10 cellular contexts compared by ENCODE assay signal in the genomic region with DNA sequence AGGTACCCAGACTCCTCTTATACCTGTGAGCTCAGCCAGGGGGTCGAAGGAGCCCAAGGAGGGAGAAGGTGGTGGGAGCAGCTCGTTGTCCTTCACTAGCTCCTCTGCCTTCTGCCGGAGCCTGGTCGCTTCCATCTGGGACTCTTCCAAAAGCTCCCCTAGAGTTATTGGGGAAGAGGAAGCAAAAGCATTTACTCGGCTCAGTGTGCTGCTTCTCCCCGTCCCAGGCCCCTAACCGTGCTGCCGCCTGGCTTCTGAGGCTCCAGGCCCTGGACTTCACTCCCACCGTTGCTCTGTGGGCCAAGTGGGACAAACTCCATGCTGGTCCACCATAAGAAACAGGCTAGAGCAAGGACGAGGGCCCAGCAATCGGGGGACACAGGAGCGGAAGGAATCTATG. TPM values are rescaled to one million over a fixed set of nuclear protein-coding genes. Genes with fewer than 3 reads are reported as not detected.
DNase-seq lines count a peak whose midpoint lies in the region; ATAC-seq, FAIRE-seq and TF ChIP-seq lines count a peak whose summit lies in the region.
"Had no signal": no experiment of that assay in that cellular context is flagged by ENCODE, and none has a peak within 500 bp of the region (broad histone marks: within the 10 kb centered on the region; RNA-seq: fewer than 3 reads in every experiment).

No MANE protein-coding gene starts in this region.

- DNase-seq in CD14-positive monocyte (ENCODE audit: low spot score) (no peak), Peyer's patch (no peak), endothelial cell of umbilical vein (ENCODE audit: low read depth, low spot score) (no peak), trophoblast cell (no peak), NCI-H748 treated with DMSO at 0.1 percent for 48 hours (lab: John Stamatoyannopoulos, UW) (no peak), RCC 7860 (ENCODE audit: low spot score) (no peak), NCI-H187 (lab: John Stamatoyannopoulos, UW) (no peak)
- DNase-seq: NCI-H1436, T-helper 1 cell had no signal

- H3K36me3 Mint-ChIP-seq in CD14-positive monocyte = peaks cover 64 to 79% of the 10 kb centered on the region in 2 donors

- dilution Hi-C loops in endothelial cell of umbilical vein (cut with MboI; ENCODE audit: extremely low pct_ligation_motif_present, low sequenced_read_pairs) = no loop called here

- peak overlapping the region; percentile 90 to 99 (median 92) for H3K27ac Mint-ChIP-seq in CD14-positive monocyte

- no peaks in the 10 kb centered on the region for H4K20me1 ChIP-seq in endothelial cell of umbilical vein (replicated peaks; ENCODE audit: control insufficient read depth, extremely low read depth, insufficient read depth, low read length)

- TF ChIP-seq CTCF in CD14-positive monocyte (IDR thresholded peaks at IDR 0.05) (no peak), Peyer's patch (IDR thresholded peaks at IDR 0.05) (no peak), endothelial cell of umbilical vein (IDR thresholded peaks at IDR 0.05; ENCODE audit: extremely low read depth in 1 of 2, insufficient read depth in 1 of 2, low read depth in 1 of 2, low read length in 2 of 2) (no peak)

- intact Hi-C loops in CD14-positive monocyte (cut with micrococcal nuclease) (no loop called here), endothelial cell of umbilical vein (cut with micrococcal nuclease) (loop anchor here (1.0 kb wide), 1 partner anchor 18 kb away; the partner anchor contains the start of gene TNIP1)

- H3K27me3 Mint-ChIP-seq in CD14-positive monocyte (ENCODE audit: low read depth in 3 of 3) = peaks cover 0 to 4% (median 0%) of the 10 kb centered on the region in 3 donors

- H3K36me3 ChIP-seq in Peyer's patch = peaks cover 0 to 62% (median 0%) of the 10 kb centered on the region in 3 donors
- peaks cover 3 to 24% of the 10 kb centered on the region in 2 experiments for H3K36me3 ChIP-seq in endothelial cell of umbilical vein (ENCODE audit: control insufficient read depth in 2 of 2, extremely low read depth in 1 of 2, insufficient read depth in 2 of 2, low read length in 2 of 2)
- H3K36me3 ChIP-seq in trophoblast cell (ENCODE audit: control insufficient read depth in 1 of 2, insufficient read depth in 2 of 2, low read length in 2 of 2) = peaks cover 28 to 41% of the 10 kb centered on the region in 2 experiments

- H3K4me3 ChIP-seq in Peyer's patch (no peak overlapping the region), endothelial cell of umbilical vein (replicated peaks in 1 of 3; ENCODE audit: insufficient read depth in 1 of 3, low read depth in 1 of 3, low read length in 3 of 3) (no peak overlapping the region), trophoblast cell (ENCODE audit: low read depth, low read length) (no peak overlapping the region)

- H3K4me3 Mint-ChIP-seq in CD14-positive monocyte = peak overlapping the region; percentile 48 to 81

- H3K4me1 ChIP-seq in Peyer's patch = peaks cover 10 to 67% (median 29%) of the 10 kb centered on the region in 4 donors
- peaks cover 28% of the 10 kb centered on the region for H3K4me1 ChIP-seq in endothelial cell of umbilical vein (ENCODE audit: control insufficient read depth, extremely low read depth, insufficient read depth, low read length)
- H3K4me1 ChIP-seq in trophoblast cell (ENCODE audit: control insufficient read depth in 1 of 2, insufficient read depth in 2 of 2, low read length in 2 of 2) = peaks cover 17 to 29% of the 10 kb centered on the region in 2 experiments

- no TSS peak for BruUV-seq in endothelial cell of umbilical vein (replicated peaks; lab: Mats Ljungman, UMichigan)

- peak overlapping the region; percentile 38 for H4K8ac ChIP-seq in trophoblast cell (ENCODE audit: low read depth, low read length)

- POLR2A ChIA-PET in endothelial cell of umbilical vein (lab: Charles Lee) = no interaction called here

- H3K79me1 ChIP-seq in trophoblast cell (ENCODE audit: low read length) = peaks cover 11% of the 10 kb centered on the region

- no peaks in the 10 kb centered on the region for H3K9me1 ChIP-seq in endothelial cell of umbilical vein (replicated peaks; ENCODE audit: control insufficient read depth, extremely low read depth, insufficient read depth, low read length)

- H3K9me3 ChIP-seq in Peyer's patch (no peaks in the 10 kb centered on the region), endothelial cell of umbilical vein (replicated peaks; ENCODE audit: control insufficient read depth, insufficient read depth, low read length) (no peaks in the 10 kb centered on the region), trophoblast cell (ENCODE audit: insufficient read depth, low read depth, low read length) (peaks cover 5% of the 10 kb centered on the region)

- H3K9me3 Mint-ChIP-seq in CD14-positive monocyte = no peaks in the 10 kb centered on the region

- peak overlapping the region; percentile 33 for H2BK12ac ChIP-seq in trophoblast cell (ENCODE audit: low read length)

- TF ChIP-seq POLR2A in Peyer's patch (IDR thresholded peaks at IDR 0.05) (no peak), endothelial cell of umbilical vein (IDR thresholded peaks at IDR 0.05; ENCODE audit: low read depth, low read length) (no peak)

- H3K4me2 ChIP-seq in endothelial cell of umbilical vein (ENCODE audit: insufficient read depth, low read length) (peak overlapping the region; percentile 30), trophoblast cell (ENCODE audit: low read length) (no peak overlapping the region)

- H3K27ac ChIP-seq in Peyer's patch (peak overlapping the region; percentile 5 to 91 (median 70)), endothelial cell of umbilical vein (ENCODE audit: insufficient read depth, low read depth, low read length) (peak overlapping the region; percentile 86), trophoblast cell (ENCODE audit: low read depth, low read length) (no peak overlapping the region)

- H3K9ac ChIP-seq in endothelial cell of umbilical vein (replicated peaks; ENCODE audit: extremely low read depth, insufficient read depth, low read length) (peak overlapping the region; percentile 28), trophoblast cell (ENCODE audit: low read length) (no peak overlapping the region)

- WGBS in trophoblast cell (ENCODE audit: extremely low coverage, insufficient coverage, insufficient read length) = no CpG with 5 or more reads among the region's 12 CpGs

- FAIRE-seq in endothelial cell of umbilical vein (lab: Jason Lieb, UNC) = no peak
- no peak for FAIRE-seq in RCC 7860 (lab: Jason Lieb, UNC)

- peak overlapping the region; percentile 28 for H3K14ac ChIP-seq in trophoblast cell (ENCODE audit: low read length)

- peak overlapping the region; percentile 55 for H2BK120ac ChIP-seq in trophoblast cell (ENCODE audit: insufficient read depth, low read length, poor library complexity)

- no peak overlapping the region for H3K23ac ChIP-seq in trophoblast cell (ENCODE audit: low read length)

- H2BK5ac ChIP-seq in trophoblast cell (ENCODE audit: low read depth, low read length, poor library complexity) = peak overlapping the region; percentile 69

- H3K27me3 ChIP-seq in Peyer's patch (no peaks in the 10 kb centered on the region), endothelial cell of umbilical vein (ENCODE audit: control insufficient read depth in 2 of 2, insufficient read depth in 2 of 2, low read length in 2 of 2) (no peaks in the 10 kb centered on the region), trophoblast cell (ENCODE audit: insufficient read depth, low read length) (no peaks in the 10 kb centered on the region)

- CTCF ChIA-PET in endothelial cell of umbilical vein (lab: Charles Lee) = interaction anchor here (0.9 to 7.5 kb wide), 6 partner anchors 12 to 101 kb away, joined by 3 to 46 read pairs (median 5); no protein-coding TSS in a partner anchor

- H3K4ac ChIP-seq in trophoblast cell (ENCODE audit: low read depth, low read length) = peak overlapping the region; percentile 9

- peak overlapping the region; percentile 55 for H3K18ac ChIP-seq in trophoblast cell (ENCODE audit: low read length)

- H3K79me2 ChIP-seq in endothelial cell of umbilical vein (ENCODE audit: control insufficient read depth, insufficient read depth, low read length) (peaks cover 9% of the 10 kb centered on the region), trophoblast cell (ENCODE audit: control insufficient read depth, insufficient read depth, low read length, poor library complexity) (no peaks in the 10 kb centered on the region)

- H4K91ac ChIP-seq in trophoblast cell (ENCODE audit: low read depth, low read length) = peak overlapping the region; percentile 84

- H2AK5ac ChIP-seq in trophoblast cell (ENCODE audit: low read length) = peak overlapping the region; percentile 27

- no peak for ATAC-seq in HG02763 (IDR thresholded peaks at IDR 0.05; ENCODE audit: unreplicated experiment)

- H4K12ac ChIP-seq in trophoblast cell (ENCODE audit: low read depth, low read length) = no peak overlapping the region

- peaks cover 97% of the 10 kb centered on the region for H3K4me1 Mint-ChIP-seq in CD14-positive monocyte

- no peak overlapping the region for H2AFZ ChIP-seq in endothelial cell of umbilical vein (ENCODE audit: low read depth, low read length)
- no peak overlapping the region for H2AFZ ChIP-seq in trophoblast cell (ENCODE audit: insufficient read depth, low read length, poor library complexity)

TF ChIP-seq in endothelial cell of umbilical vein, 7 proteins besides CTCF, POLR2A, EP300 and RAD21 (continues in another document):
- TF ChIP-seq EZH2 (IDR thresholded peaks at IDR 0.05; ENCODE audit: borderline replicate concordance, low read depth, low read length, severe bottlenecking) = no peak

RNA-seq across cellular contexts. Expression of gene TNIP1, which starts 17.2 kb away (rescaled TPM):
- 10 to 100 TPM; 30.8 to 46.4 TPM for polyA plus RNA-seq in CD14-positive monocyte
- total RNA-seq in Peyer's patch = 100 to 1,000 TPM; 191 to 352 (median 266) TPM
- 87.0 and 96.8 TPM in 2 replicates for total RNA-seq in endothelial cell of umbilical vein
- polyA plus RNA-seq in endothelial cell of umbilical vein = 37.2 and 43.0 TPM in 2 replicates
- polyA plus RNA-seq in endothelial cell of umbilical vein (2011; cell fraction: cytosol; rRNA removed) = 56.0 and 62.7 TPM in 2 replicates
- polyA plus RNA-seq in endothelial cell of umbilical vein (2011; cell fraction: nucleus; rRNA removed) = 48.3 and 53.2 TPM in 2 replicates
- 50.7 and 56.8 TPM in 2 replicates for polyA plus RNA-seq in endothelial cell of umbilical vein (2012)
- polyA minus RNA-seq in endothelial cell of umbilical vein = 57.8 and 80.8 TPM in 2 replicates
- 42.1 TPM for polyA minus RNA-seq in endothelial cell of umbilical vein (2011; cell fraction: cytosol; rRNA and poly(A)+ RNA removed)
- 52.3 and 55.6 TPM in 2 replicates for polyA minus RNA-seq in endothelial cell of umbilical vein (2011; cell fraction: nucleus; rRNA and poly(A)+ RNA removed)
- 54.1 and 54.5 TPM in 2 replicates for polyA plus RNA-seq in trophoblast cell (2013)

RNA-seq across cellular contexts. Expression of gene GPX3, which starts 43.2 kb away (rescaled TPM):
- polyA plus RNA-seq in CD14-positive monocyte = 1 to 10 TPM; 3.5 to 3.8 TPM
- 100 to 1,000 TPM; 143 to 690 (median 479) TPM for total RNA-seq in Peyer's patch
- total RNA-seq in endothelial cell of umbilical vein = 3.5 and 5.1 TPM in 2 replicates
- polyA plus RNA-seq in endothelial cell of umbilical vein = 17.1 and 17.7 TPM in 2 replicates
- 10.6 and 11.1 TPM in 2 replicates for polyA plus RNA-seq in endothelial cell of umbilical vein (2011; cell fraction: cytosol; rRNA removed)
- polyA plus RNA-seq in endothelial cell of umbilical vein (2011; cell fraction: nucleus; rRNA removed) = 3.2 TPM in 2 replicates
- polyA plus RNA-seq in endothelial cell of umbilical vein (2012) = 3.9 and 4.2 TPM in 2 replicates
- 17.1 and 22.3 TPM in 2 replicates for polyA minus RNA-seq in endothelial cell of umbilical vein
- polyA minus RNA-seq in endothelial cell of umbilical vein (2011; cell fraction: cytosol; rRNA and poly(A)+ RNA removed) = not detected
- polyA minus RNA-seq in endothelial cell of umbilical vein (2011; cell fraction: nucleus; rRNA and poly(A)+ RNA removed) = 1.4 and 1.7 TPM in 2 replicates
- polyA plus RNA-seq in trophoblast cell (2013) = 22.4 and 25.1 TPM in 2 replicates

Comparison
In these comparisons a context has a peak if more than half of its experiments do, and no peak if none do; other contexts are left out.
1. RNA of gene GPX3, which starts 43.2 kb away (total RNA-seq): 143 to 690 TPM in Peyer's patch; 3.5 to 5.1 TPM in endothelial cell of umbilical vein; every median in the first group is over 10 times any median in the second.